In genomic region chr5:33964132-33964531, GRCh38 we compare ENCODE assay signal across 29 cellular contexts. TPM values are rescaled to one million over a fixed set of nuclear protein-coding genes. Genes with fewer than 3 reads are reported as not detected.
DNase-seq lines count a peak whose midpoint lies in the region; ATAC-seq and TF ChIP-seq lines count a peak whose summit lies in the region.
"Had no signal": no experiment of that assay in that cellular context is flagged by ENCODE, and none has a peak within 500 bp of the region (broad histone marks: within the 10 kb centered on the region; RNA-seq: fewer than 3 reads in every experiment).

No MANE protein-coding gene starts in this region.

- H3K23ac ChIP-seq in IMR-90 (ENCODE audit: low read depth, low read length) = no peak overlapping the region

- no peak overlapping the region for H3K4ac ChIP-seq in IMR-90 (ENCODE audit: low read depth, low read length)

- no peak overlapping the region for H4K8ac ChIP-seq in IMR-90 (ENCODE audit: low read depth in 2 of 2, low read length in 2 of 2)

- intact Hi-C loops in IMR-90 (cut with micrococcal nuclease) = no loop called here

- POLR2A ChIA-PET in IMR-90 (lab: Charles Lee; ENCODE audit: unreplicated experiment) = interaction anchor here (0.7 kb wide), 1 partner anchor 494 kb away, joined by 3 read pairs; no protein-coding TSS in a partner anchor

- H3K9me1 ChIP-seq in IMR-90 (ENCODE audit: insufficient read depth, low read length) = no peaks in the 10 kb centered on the region

- TF ChIP-seq POLR2A in IMR-90 (IDR thresholded peaks at IDR 0.05; ENCODE audit: low read depth, low read length) = no peak

- BruUV-seq in IMR-90 (replicated peaks; lab: Mats Ljungman, UMichigan) = no TSS peak

- H3K4me3 ChIP-seq in IMR-90 (ENCODE audit: insufficient read depth, low read depth, low read length) = no peak overlapping the region
- H3K4me3 ChIP-seq: GM23248, neural progenitor cell had no signal

- H3K14ac ChIP-seq in IMR-90 (replicated peaks; ENCODE audit: low read depth, low read length) = no peak overlapping the region

- dilution Hi-C loops in IMR-90 (cut with HindIII; ENCODE audit: low sequenced_read_pairs, unreplicated experiment) = no loop called here

- no peak overlapping the region for H2AK5ac ChIP-seq in IMR-90 (ENCODE audit: low read depth, low read length)

- WGBS in IMR-90 (ENCODE audit: extremely low coverage in 2 of 2, insufficient read length in 1 of 2), 2 experiments = no CpG with 5 or more reads among the region's 1 CpG

- no peak overlapping the region for H4K5ac ChIP-seq in IMR-90 (ENCODE audit: low read depth, low read length)

- no peak overlapping the region for H3K56ac ChIP-seq in IMR-90 (ENCODE audit: extremely low read depth, insufficient read depth, low read length)

- no peak overlapping the region for H3K9ac ChIP-seq in IMR-90 (ENCODE audit: low read depth, low read length)
- H3K9ac ChIP-seq: GM23248, neural progenitor cell had no signal

- CTCF ChIA-PET in IMR-90 (lab: Yijun Ruan, JAX) = no interaction called here

- ATAC-seq in GM18907 (IDR thresholded peaks at IDR 0.05; ENCODE audit: unreplicated experiment) (peak; percentile 56), IMR-90 (ENCODE audit: low read depth) (no peak)
- ATAC-seq: activated naive CD8-positive, alpha-beta T cell treated with anti-CD3 and anti-CD28 coated beads, Interleukin-2, amount 50 U/mL, for 24 hours; CD8-positive, alpha-beta T cell; sciatic nerve had no signal

- TF ChIP-seq CTCF in IMR-90 (conservative IDR thresholded peaks at IDR 0.05; ENCODE audit: low read depth, low read length) = no peak

- no peak overlapping the region for H3K18ac ChIP-seq in IMR-90 (ENCODE audit: low read depth, low read length)

- DNase-seq in NOMO-1 (lab: John Stamatoyannopoulos, UW; ENCODE audit: unreplicated experiment in 2 of 2) (peak; percentile 59 to 74), NOMO-1 treated with dmso at 0.1 percent for 144 hours (lab: John Stamatoyannopoulos, UW; ENCODE audit: unreplicated experiment) (no peak), IMR-90 (no peak), iris pigment epithelial cell (ENCODE audit: low read depth) (peak; percentile 9), SHP77 treated with DMSO at 0.1 percent for 48 hours (lab: John Stamatoyannopoulos, UW) (no peak), NCI-H146 treated with DMSO at 0.1 percent for 48 hours (lab: John Stamatoyannopoulos, UW; ENCODE audit: unreplicated experiment) (no peak), NCI-H524 (lab: John Stamatoyannopoulos, UW) (no peak)
- DNase-seq: 8988T; activated CD8-positive, alpha-beta memory T cell treated with anti-CD3 and anti-CD28 coated beads, Interleukin-2, amount 50 U/mL, for 48 hours; activated gamma-delta T cell treated with Interleukin-2 at 50 U/mL for 16 hours; activated naive CD8-positive, alpha-beta T cell treated with anti-CD3 and anti-CD28 coated beads, Interleukin-2, amount 50 U/mL, for 24 hours; AML-193; CD8-positive, alpha-beta T cell; glutamatergic neuron; GM23248; HFFc6; NCI-H187 treated with DMSO at 0.1 percent for 48 hours; NCI-H69; posterior cingulate gyrus; trophoblast cell; WERI-Rb-1 had no signal

- no peak overlapping the region for H3K27ac ChIP-seq in IMR-90 (ENCODE audit: insufficient read depth, low read length)
- H3K27ac ChIP-seq: GM23248, neural progenitor cell, WERI-Rb-1 had no signal

- no peaks in the 10 kb centered on the region for H3K9me3 ChIP-seq in IMR-90 (ENCODE audit: control insufficient read depth, insufficient read depth, low read length)

- no peak overlapping the region for H4K91ac ChIP-seq in IMR-90 (ENCODE audit: insufficient read depth, low read depth, low read length)

- no peak overlapping the region for H2BK120ac ChIP-seq in IMR-90 (ENCODE audit: low read depth, low read length)

- no peaks in the 10 kb centered on the region for H4K20me1 ChIP-seq in IMR-90 (ENCODE audit: insufficient read depth, low read length)

- H3K4me2 ChIP-seq in IMR-90 (ENCODE audit: low read depth, low read length) = no peak overlapping the region
- H3K4me2 ChIP-seq: neural progenitor cell had no signal

- TF ChIP-seq RAD21 in IMR-90 (IDR thresholded peaks at IDR 0.05; ENCODE audit: low read length) = no peak

- H3K36me3 ChIP-seq in IMR-90 (ENCODE audit: control insufficient read depth, insufficient read depth, low read length) = no peaks in the 10 kb centered on the region
- H3K36me3 ChIP-seq: neural progenitor cell, WERI-Rb-1 had no signal

- no peak overlapping the region for H2BK15ac ChIP-seq in IMR-90 (ENCODE audit: low read depth, low read length)

- no peak overlapping the region for H2AK9ac ChIP-seq in IMR-90 (replicated peaks; ENCODE audit: low read depth, low read length, poor library complexity)

- no peak overlapping the region for H2AFZ ChIP-seq in IMR-90 (replicated peaks; ENCODE audit: low read length, poor library complexity)
- H2AFZ ChIP-seq: GM23248, neural progenitor cell had no signal

- H2BK20ac ChIP-seq in IMR-90 (ENCODE audit: low read depth, low read length) = no peak overlapping the region

- in situ Hi-C loops in IMR-90 (cut with MboI; ENCODE audit: low sequenced_read_pairs) = no loop called here

- H2BK5ac ChIP-seq in IMR-90 (ENCODE audit: low read depth, low read length, poor library complexity, severe bottlenecking) = no peak overlapping the region

- no peaks in the 10 kb centered on the region for H3K4me1 ChIP-seq in IMR-90 (ENCODE audit: control insufficient read depth, insufficient read depth, low read length)

- no peaks in the 10 kb centered on the region for H3K79me1 ChIP-seq in IMR-90 (ENCODE audit: low read depth in 1 of 2, low read length in 2 of 2)

- H3K27me3 ChIP-seq in IMR-90 (ENCODE audit: control insufficient read depth, insufficient read depth, low read length) = peaks cover 23% of the 10 kb centered on the region
- H3K27me3 ChIP-seq: neural progenitor cell had no signal

TF ChIP-seq in IMR-90, 13 proteins besides CTCF, POLR2A, EP300 and RAD21:
- TF ChIP-seq MAFK (IDR thresholded peaks at IDR 0.05; ENCODE audit: low read depth, low read length) (no peak), RCOR1 (IDR thresholded peaks at IDR 0.05; ENCODE audit: insufficient replicate concordance, low read length) (no peak), MAZ (IDR thresholded peaks at IDR 0.05; ENCODE audit: borderline replicate concordance, low read depth, low read length) (no peak), FOS (IDR thresholded peaks at IDR 0.05; ENCODE audit: low read depth, low read length) (no peak), USF2 (IDR thresholded peaks at IDR 0.05; ENCODE audit: low read depth, low read length) (no peak), NFE2L2 (IDR thresholded peaks at IDR 0.05; ENCODE audit: low read depth, low read length) (peak; percentile 28; the same call in 1 of the 2 replicates), ELK1 (IDR thresholded peaks at IDR 0.05; ENCODE audit: borderline replicate concordance, low read depth, low read length) (no peak), MXI1 (IDR thresholded peaks at IDR 0.05; ENCODE audit: borderline replicate concordance, low read depth, low read length) (no peak)

RNA-seq across cellular contexts. Expression of gene SLC45A2, which starts 20.4 kb away (rescaled TPM):
- total RNA-seq in IMR-90 (2012; rRNA removed) = not detected in 2 replicates
- 0.07 TPM in 1 of 2 replicates, not detected in the other for polyA plus RNA-seq in IMR-90 (2012; rRNA removed)
- 0.02 TPM in 1 of 2 replicates, not detected in the other for polyA plus RNA-seq in IMR-90 (2012; cell fraction: cytosol; rRNA removed)
- 0.06 and 0.09 TPM in 2 replicates for polyA plus RNA-seq in IMR-90 (2012; cell fraction: nucleus; rRNA removed; ENCODE audit: low replicate concordance)
- total RNA-seq: CD8-positive, alpha-beta T cell; GM23248; HFFc6; HT1080; OCI-LY7; sciatic nerve had no signal
- polyA plus RNA-seq: GM23248 had no signal

RNA-seq across cellular contexts. Expression of gene RXFP3, which starts 27.9 kb away (rescaled TPM):
- not detected in 2 replicates for total RNA-seq in IMR-90 (2012; rRNA removed)
- polyA plus RNA-seq in IMR-90 (2012; rRNA removed) = not detected in 2 replicates
- polyA plus RNA-seq in IMR-90 (2012; cell fraction: cytosol; rRNA removed) = not detected in 2 replicates
- polyA plus RNA-seq in IMR-90 (2012; cell fraction: nucleus; rRNA removed; ENCODE audit: low replicate concordance) = not detected in 2 replicates
- total RNA-seq: CD8-positive, alpha-beta T cell; dermis microvascular lymphatic vessel endothelial cell; G401; GM23248; HFFc6; lung microvascular endothelial cell; OCI-LY7; sciatic nerve had no signal
- polyA plus RNA-seq: GM23248 had no signal

RNA-seq across cellular contexts. Expression of gene AMACR, which starts 43.7 kb away (rescaled TPM):
- 10.0 and 12.9 TPM in 2 replicates for total RNA-seq in IMR-90 (2012; rRNA removed)
- polyA plus RNA-seq in IMR-90 (2012; rRNA removed) = 7.3 and 8.2 TPM in 2 replicates
- 4.1 and 4.5 TPM in 2 replicates for polyA plus RNA-seq in IMR-90 (2012; cell fraction: cytosol; rRNA removed)
- 2.1 and 3.5 TPM in 2 replicates for polyA plus RNA-seq in IMR-90 (2012; cell fraction: nucleus; rRNA removed; ENCODE audit: low replicate concordance)

Comparison
In these comparisons a context has a peak if more than half of its experiments do, and no peak if none do; other contexts are left out.
1. DNase-seq: peak in NOMO-1 (2 of 2) and iris pigment epithelial cell (single experiment); none in NOMO-1 treated with dmso at 0.1 percent for 144 hours (single experiment), IMR-90 (single experiment), SHP77 treated with DMSO at 0.1 percent for 48 hours (single experiment), NCI-H146 treated with DMSO at 0.1 percent for 48 hours (single experiment) and NCI-H524 (0 of 2).